1 cellular context compared by ENCODE assay signal in the genomic region with DNA sequence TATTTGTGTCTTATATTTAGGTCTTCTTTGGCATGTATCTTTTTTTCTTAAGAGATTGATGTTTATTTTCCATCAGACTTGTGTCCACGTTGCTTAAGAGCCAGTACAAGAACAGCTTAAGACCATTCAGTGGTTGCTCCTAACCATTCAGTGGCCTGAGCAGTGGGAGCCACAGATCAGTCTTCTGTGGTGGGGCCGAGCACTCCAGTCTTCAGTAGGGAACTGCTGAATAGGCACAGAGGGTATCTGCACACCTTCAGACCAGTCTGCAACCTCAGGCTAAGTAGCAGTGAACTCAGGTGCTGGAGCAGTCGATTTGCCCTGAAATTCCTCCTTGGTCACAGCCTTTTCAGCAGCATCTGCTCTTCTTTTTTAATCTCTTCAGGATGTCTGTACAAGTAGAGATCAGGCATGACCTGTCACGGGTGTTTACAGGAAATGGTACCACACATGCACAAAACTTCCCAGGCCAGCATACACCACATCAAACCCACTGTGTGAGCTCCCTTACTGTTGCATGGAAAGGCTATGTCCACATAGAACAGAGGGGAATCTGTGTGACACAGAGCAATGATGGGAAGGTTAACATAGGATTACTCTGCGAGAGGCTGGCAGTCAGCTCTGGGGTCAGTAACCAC.
TF ChIP-seq lines count a peak whose summit lies in the region.

No MANE protein-coding gene starts in this region.

TF ChIP-seq in IMR-90, 13 proteins besides CTCF, POLR2A, EP300 and RAD21 (continued from another document):
- TF ChIP-seq NFE2L2 (IDR thresholded peaks at IDR 0.05; ENCODE audit: low read depth, low read length): no peak
- no peak for TF ChIP-seq FOS (IDR thresholded peaks at IDR 0.05; ENCODE audit: low read depth, low read length)
